ENCODE assay signal across 8 cellular contexts in genomic region chr7:107891619-107892366, GRCh38. TPM values are rescaled to one million over a fixed set of nuclear protein-coding genes. Genes with fewer than 3 reads are reported as not detected.
DNase-seq lines count a peak whose midpoint lies in the region; ATAC-seq and TF ChIP-seq lines count a peak whose summit lies in the region.

No MANE protein-coding gene starts in this region.

- ATAC-seq in GM18870 (IDR thresholded peaks at IDR 0.05; ENCODE audit: unreplicated experiment): peak; percentile 33
- ATAC-seq in HG03342 (IDR thresholded peaks at IDR 0.05; ENCODE audit: unreplicated experiment): peak; percentile 30
- ATAC-seq in activated B cell treated with CpG ODN at 0.5 μM for 24 hours (ENCODE audit: low read depth): peak; percentile 6

- H3K4me3 ChIP-seq in skin epidermis: peak overlapping the region; percentile 63 to 89 (median 78)

- peaks cover 50% of the 10 kb centered on the region for H3K4me1 Mint-ChIP-seq in activated B cell treated with CpG ODN at 0.5 μM for 24 hours

- H3K27ac Mint-ChIP-seq in activated B cell treated with CpG ODN at 0.5 μM for 24 hours: peak overlapping the region; percentile 96

- H3K4me3 Mint-ChIP-seq in activated B cell treated with CpG ODN at 0.5 μM for 24 hours: peak overlapping the region; percentile 98

- peaks cover 42% of the 10 kb centered on the region for H3K36me3 Mint-ChIP-seq in activated B cell treated with CpG ODN at 0.5 μM for 24 hours (ENCODE audit: low read depth)

- CTCF ChIA-PET in activated B cell treated with CpG ODN at 0.5 μM for 24 hours (lab: Charles Lee): interaction anchor here (1.3 to 2.7 kb wide), 3 partner anchors 12 to 254 kb away, joined by 4 to 21 read pairs (median 4); no protein-coding TSS in a partner anchor

- intact Hi-C loops in activated B cell treated with CpG ODN at 0.5 μM for 24 hours (cut with micrococcal nuclease): loop anchor here (1.0 to 10.0 kb wide), 6 partner anchors 148 to 723 kb away; partner anchors contain the start of genes DNAJB9, PNPLA8 and THAP5

- H3K9me3 Mint-ChIP-seq in activated B cell treated with CpG ODN at 0.5 μM for 24 hours: no peaks in the 10 kb centered on the region

- DNase-seq in activated B cell treated with CpG ODN at 0.5 μM for 24 hours: no peak
- peak; percentile 9 for DNase-seq in germinal center (ENCODE audit: low spot score)
- no peak for DNase-seq in glomerular visceral epithelial cell (ENCODE audit: extremely low spot score)
- DNase-seq in amniotic stem cell (lab: John Stamatoyannopoulos, UW): no peak

- H3K27me3 Mint-ChIP-seq in activated B cell treated with CpG ODN at 0.5 μM for 24 hours: no peaks in the 10 kb centered on the region

- no peak for TF ChIP-seq CTCF in C4-2B (conservative IDR thresholded peaks at IDR 0.05)
- no peak for TF ChIP-seq CTCF in activated B cell treated with CpG ODN at 0.5 μM for 24 hours (IDR thresholded peaks at IDR 0.05)

- POLR2A ChIA-PET in activated B cell treated with CpG ODN at 0.5 μM for 24 hours (lab: Charles Lee): interaction anchor here (1.0 to 3.1 kb wide), 3 partner anchors 12 to 328 kb away, joined by 3 to 20 read pairs (median 5); partner anchors contain the start of genes CBLL1, COG5 and DUS4L

- peak overlapping the region; percentile 89 for H3K27ac ChIP-seq in C4-2B
- H3K27ac ChIP-seq in skin epidermis: peak overlapping the region; percentile 57 to 98 (median 95)

RNA-seq across cellular contexts. Expression of gene DLD, which starts 0.8 kb away (rescaled TPM):
- total RNA-seq in activated B cell treated with CpG ODN at 0.5 μM for 24 hours: 55.0 and 66.1 TPM in 2 replicates
